In genomic region chr15:42272768-42273098, GRCh38 we compare ENCODE assay signal across 8 cellular contexts. TPM values are rescaled to one million over a fixed set of nuclear protein-coding genes. Genes with fewer than 3 reads are reported as not detected.
A peak's percentile ranks its signal among the peaks of the same experiment; 100 is the strongest.
DNase-seq lines count a peak whose midpoint lies in the region; ATAC-seq and TF ChIP-seq lines count a peak whose summit lies in the region.

No MANE protein-coding gene starts in this region.

- no peaks in the 10 kb centered on the region for H3K9me3 ChIP-seq in MG63

- no peak for TF ChIP-seq CTCF in BJ (IDR thresholded peaks at IDR 0.05; ENCODE audit: insufficient read depth, low read depth, low read length)
- no peak for TF ChIP-seq CTCF in coronary artery (IDR thresholded peaks at IDR 0.05)
- no peak for TF ChIP-seq CTCF in natural killer cell (IDR thresholded peaks at IDR 0.05)

- POLR2A ChIA-PET in BJ (lab: Charles Lee): interaction anchor here (0.6 to 1.0 kb wide), 3 partner anchors 65 to 222 kb away, joined by 3 to 6 read pairs (median 5); partner anchors contain the start of genes SNAP23 and VPS39

- peak overlapping the region; percentile 85 to 99 for H3K27ac ChIP-seq in coronary artery

- intact Hi-C loops in natural killer cell (cut with micrococcal nuclease): loop anchor here (1.0 to 5.0 kb wide), 3 partner anchors 64 to 219 kb away; partner anchors contain the start of genes VPS39 and ZNF106

- peak overlapping the region; percentile 91 for H3K4me3 Mint-ChIP-seq in natural killer cell

- H3K36me3 ChIP-seq in BJ (ENCODE audit: control insufficient read depth, insufficient read depth, low read length) (0 out of 2 replicates have a peak, but pooled peaks cover 2% of the 10 kb centered on the region), MG63 (peaks cover 23% of the 10 kb centered on the region)

- H3K4me1 Mint-ChIP-seq in natural killer cell: peaks cover 49 to 60% of the 10 kb centered on the region in 2 donors

- no peaks in the 10 kb centered on the region for H3K27me3 ChIP-seq in BJ (ENCODE audit: control insufficient read depth, insufficient read depth, low read length)
- no peaks in the 10 kb centered on the region for H3K27me3 ChIP-seq in MG63

- no peak for DNase-seq in BJ (ENCODE audit: low read depth)
- DNase-seq in MG63: no peak
- no peak for DNase-seq in coronary artery (ENCODE audit: low spot score)
- DNase-seq in natural killer cell: no peak
- DNase-seq in cerebellar nuclear complex (lab: John Stamatoyannopoulos, UW): no peak
- no peak for DNase-seq in germinal center (ENCODE audit: low spot score)
- no peak for DNase-seq in GF-D8 (lab: John Stamatoyannopoulos, UW)

- H3K27ac Mint-ChIP-seq in natural killer cell: peak overlapping the region; percentile 95 to 99

- CTCF ChIA-PET in BJ (lab: Yijun Ruan, JAX): interaction anchor here (1.0 to 1.1 kb wide), 2 partner anchors 14 to 73 kb away, joined by 3 to 6 read pairs; no protein-coding TSS in a partner anchor

- ATAC-seq in natural killer cell: no peak
- no peak for ATAC-seq in GM19351 (IDR thresholded peaks at IDR 0.05; ENCODE audit: unreplicated experiment)

- no peaks in the 10 kb centered on the region for H3K9me3 Mint-ChIP-seq in natural killer cell

- H3K36me3 Mint-ChIP-seq in natural killer cell: no peaks in the 10 kb centered on the region

- H3K27me3 Mint-ChIP-seq in natural killer cell (ENCODE audit: low read depth in 2 of 2): no peaks in the 10 kb centered on the region

- H3K4me3 ChIP-seq in BJ (ENCODE audit: low read depth, low read length) (peak overlapping the region; percentile 97), MG63 (peak overlapping the region; percentile 99), coronary artery (peak overlapping the region; percentile 92)

RNA-seq across cellular contexts. Expression of gene GANC, which starts 0.3 kb away (rescaled TPM):
- 12.9 and 22.5 TPM in 2 replicates for polyA plus RNA-seq in BJ (2011; rRNA removed)
- polyA minus RNA-seq in BJ (2011; rRNA and poly(A)+ RNA removed): 17.2 and 17.8 TPM in 2 replicates
- total RNA-seq in MG63 (2014; rRNA removed; shearing (Covaris generic); ENCODE audit: low replicate concordance): 2.1 and 7.4 TPM in 2 replicates
- 10 to 100 TPM; 23.5 to 31.3 (median 24.3) TPM for total RNA-seq in natural killer cell

RNA-seq across cellular contexts. Expression of gene TMEM87A, which starts 0.5 kb away (rescaled TPM):
- polyA plus RNA-seq in BJ (2011; rRNA removed): 25.1 and 39.3 TPM in 2 replicates
- 28.2 and 41.9 TPM in 2 replicates for polyA minus RNA-seq in BJ (2011; rRNA and poly(A)+ RNA removed)
- total RNA-seq in MG63 (2014; rRNA removed; shearing (Covaris generic); ENCODE audit: low replicate concordance): 35.9 and 50.4 TPM in 2 replicates
- total RNA-seq in natural killer cell: 10 to 100 TPM; 70.8 to 76.4 (median 73.7) TPM
